In genomic region chr19:5345895-5346386, GRCh38 we compare ENCODE assay signal across 12 cellular contexts. TPM values are rescaled to one million over a fixed set of nuclear protein-coding genes. Genes with fewer than 3 reads are reported as not detected.
DNase-seq lines count a peak whose midpoint lies in the region; ATAC-seq, FAIRE-seq and TF ChIP-seq lines count a peak whose summit lies in the region.
"Had no signal": no experiment of that assay in that cellular context is flagged by ENCODE, and none has a peak within 500 bp of the region (broad histone marks: within the 10 kb centered on the region; RNA-seq: fewer than 3 reads in every experiment).

No MANE protein-coding gene starts in this region.

- H3F3A ChIP-seq in SK-N-SH (replicated peaks; ENCODE audit: insufficient read depth), result no peaks in the 10 kb centered on the region

- peaks cover 40 to 55% of the 10 kb centered on the region in 2 donors for H3K27me3 Mint-ChIP-seq in stimulated activated naive B cell treated with anti-CD40 and anti-IgM and Interleukin-4, amounts not matched to agents 10 μg/mL and 1 μg/mL and 100 μg/mL, for 72 hours

- FAIRE-seq in D721Med (lab: Jason Lieb, UNC), result no peak

- TF ChIP-seq EP300 in SK-N-SH (IDR thresholded peaks at IDR 0.05; ENCODE audit: borderline replicate concordance in 1 of 2, low read depth in 1 of 2, low read length in 1 of 2), result no peak

- no peaks in the 10 kb centered on the region for H3K79me2 ChIP-seq in SK-N-SH (ENCODE audit: insufficient read depth)

- ATAC-seq in activated naive CD4-positive, alpha-beta T cell treated with anti-CD3 and anti-CD28 coated beads, Interleukin-2, amount 50 U/mL, for 72 hours, result peak; percentile 68 to 87
- peak; percentile 31 to 62 for ATAC-seq in stimulated activated naive B cell treated with anti-CD40 and anti-IgM and Interleukin-4, amounts not matched to agents 10 μg/mL and 1 μg/mL and 100 μg/mL, for 72 hours (replicated peaks)
- ATAC-seq in GM19328 (IDR thresholded peaks at IDR 0.05; ENCODE audit: unreplicated experiment), result no peak

- no peak overlapping the region for H3K4me3 Mint-ChIP-seq in stimulated activated naive B cell treated with anti-CD40 and anti-IgM and Interleukin-4, amounts not matched to agents 10 μg/mL and 1 μg/mL and 100 μg/mL, for 72 hours
- H3K4me3 Mint-ChIP-seq: immature natural killer cell had no signal

- H3K9ac ChIP-seq in SK-N-SH, result no peak overlapping the region

- CTCF ChIA-PET in SK-N-SH (lab: Yijun Ruan, JAX), result interaction anchor here (0.6 to 1.1 kb wide), 4 partner anchors 32 to 983 kb away, joined by 3 to 5 read pairs (median 3); no protein-coding TSS in a partner anchor

- POLR2A ChIA-PET in SK-N-SH (lab: Yijun Ruan, JAX), result no interaction called here

- no peaks in the 10 kb centered on the region; the same call in 1 of the 2 replicates for H3K9me3 ChIP-seq in SK-N-SH
- H3K9me3 ChIP-seq: neutrophil, vagina had no signal

- H3K4me3 ChIP-seq in SK-N-SH (ENCODE audit: low read depth in 2 of 2, low read length in 1 of 2) (no peak overlapping the region), fibroblast of mammary gland (ENCODE audit: control insufficient read depth, low read depth, low read length) (no peak overlapping the region)
- H3K4me3 ChIP-seq: vagina had no signal

- peaks cover 3 to 9% of the 10 kb centered on the region in 2 donors for H3K9me3 Mint-ChIP-seq in activated naive CD4-positive, alpha-beta T cell treated with anti-CD3 and anti-CD28 coated beads, Interleukin-2, amount 50 U/mL, for 72 hours
- H3K9me3 Mint-ChIP-seq in stimulated activated naive B cell treated with anti-CD40 and anti-IgM and Interleukin-4, amounts not matched to agents 10 μg/mL and 1 μg/mL and 100 μg/mL, for 72 hours, result peaks cover 5 to 6% of the 10 kb centered on the region in 2 donors

- no peak overlapping the region for H3K27ac Mint-ChIP-seq in activated naive CD4-positive, alpha-beta T cell treated with anti-CD3 and anti-CD28 coated beads, Interleukin-2, amount 50 U/mL, for 72 hours
- H3K27ac Mint-ChIP-seq in stimulated activated naive B cell treated with anti-CD40 and anti-IgM and Interleukin-4, amounts not matched to agents 10 μg/mL and 1 μg/mL and 100 μg/mL, for 72 hours, result no peak overlapping the region
- H3K27ac Mint-ChIP-seq: immature natural killer cell had no signal

- H3K9me2 ChIP-seq in SK-N-SH, result no peaks in the 10 kb centered on the region

- H2AFZ ChIP-seq in SK-N-SH (ENCODE audit: low read depth), result no peak overlapping the region

- H3K27ac ChIP-seq in SK-N-SH (ENCODE audit: low read depth in 2 of 2, low read length in 1 of 2), result no peak overlapping the region
- H3K27ac ChIP-seq: neutrophil, vagina had no signal

- H3K36me3 Mint-ChIP-seq in activated naive CD4-positive, alpha-beta T cell treated with anti-CD3 and anti-CD28 coated beads, Interleukin-2, amount 50 U/mL, for 72 hours, result peaks cover 0 to 6% of the 10 kb centered on the region in 2 donors
- H3K36me3 Mint-ChIP-seq in stimulated activated naive B cell treated with anti-CD40 and anti-IgM and Interleukin-4, amounts not matched to agents 10 μg/mL and 1 μg/mL and 100 μg/mL, for 72 hours, result peaks cover 2 to 3% of the 10 kb centered on the region in 2 donors
- H3K36me3 Mint-ChIP-seq: immature natural killer cell had no signal

- H3K4me2 ChIP-seq in SK-N-SH, result 0 out of 2 replicates have a peak overlapping the region, but pooled peaks have one; percentile 17

- no peak for DNase-seq in activated naive CD4-positive, alpha-beta T cell treated with anti-CD3 and anti-CD28 coated beads, Interleukin-2, amount 50 U/mL, for 72 hours (ENCODE audit: low spot score in 2 of 2)
- DNase-seq in activated naive CD4-positive, alpha-beta T cell (lab: John Stamatoyannopoulos, UW), result no peak
- DNase-seq in SK-N-SH (no peak), fibroblast of mammary gland (ENCODE audit: low read depth) (peak; percentile 60), T-helper 1 cell (no peak), D721Med (ENCODE audit: insufficient read length, low spot score) (no peak)
- no peak for DNase-seq in stimulated activated naive B cell treated with anti-CD40 and anti-IgM and Interleukin-4, amounts not matched to agents 10 μg/mL and 1 μg/mL and 100 μg/mL, for 72 hours
- DNase-seq: immature natural killer cell, MM.1S had no signal

- peaks cover 0 to 10% of the 10 kb centered on the region in 2 experiments; a peak in 2 of 4 replicates for H3K4me1 ChIP-seq in SK-N-SH (ENCODE audit: control insufficient read depth in 1 of 2, insufficient read depth in 2 of 2, low read depth in 1 of 2, low read length in 1 of 2)
- H3K4me1 ChIP-seq: vagina had no signal

- H4K20me1 ChIP-seq in SK-N-SH (ENCODE audit: insufficient read depth), result no peaks in the 10 kb centered on the region

- WGBS in SK-N-SH (ENCODE audit: low lambda C conversion rate), result 42% methylated on average over 6 of the region's 6 CpGs

- no peak for TF ChIP-seq RAD21 in SK-N-SH (IDR thresholded peaks at IDR 0.05; ENCODE audit: low read length)

- H3K36me3 ChIP-seq in SK-N-SH (replicated peaks in 1 of 2; ENCODE audit: control insufficient read depth in 1 of 2, insufficient read depth in 2 of 2, low read length in 1 of 2), result no peaks in the 10 kb centered on the region
- H3K36me3 ChIP-seq: neutrophil, vagina had no signal

- H3K27me3 ChIP-seq in SK-N-SH (ENCODE audit: insufficient read depth), result no peaks in the 10 kb centered on the region
- H3K27me3 ChIP-seq: vagina had no signal

- TF ChIP-seq CTCF in SK-N-SH (IDR thresholded peaks at IDR 0.05), result no peak
- no peak for TF ChIP-seq CTCF in fibroblast of mammary gland (conservative IDR thresholded peaks at IDR 0.05; ENCODE audit: control insufficient read depth, insufficient read depth, low read depth, low read length)
- TF ChIP-seq CTCF in D721Med (IDR thresholded peaks at IDR 0.05; ENCODE audit: insufficient read depth, missing control alignments), result no peak

- peaks cover 4 to 5% of the 10 kb centered on the region in 2 donors for H3K4me1 Mint-ChIP-seq in stimulated activated naive B cell treated with anti-CD40 and anti-IgM and Interleukin-4, amounts not matched to agents 10 μg/mL and 1 μg/mL and 100 μg/mL, for 72 hours

TF ChIP-seq in SK-N-SH, 30 proteins besides CTCF, POLR2A, EP300 and RAD21:
- TF ChIP-seq RXRA (IDR thresholded peaks at IDR 0.05; ENCODE audit: borderline replicate concordance, low read depth) (peak; percentile 30; the same call in 1 of the 2 replicates), FOSL2 (IDR thresholded peaks at IDR 0.05; ENCODE audit: borderline replicate concordance, low read depth) (peak; percentile 30; the same call in 1 of the 2 replicates), POLR2AphosphoS5 (IDR thresholded peaks at IDR 0.05; ENCODE audit: low read depth, low read length) (no peak), CHD2 (IDR thresholded peaks at IDR 0.05; ENCODE audit: low read length, partially characterized antibody) (no peak), REST (IDR thresholded peaks at IDR 0.05; ENCODE audit: low read depth, low read length) (peak; percentile 82), GABPA (IDR thresholded peaks at IDR 0.05; ENCODE audit: low read depth) (no peak)
TF ChIP-seq in SK-N-SH: peak in this region for 3.

RNA-seq across cellular contexts. Expression of gene PTPRS, which starts 5.3 kb away (rescaled TPM):
- total RNA-seq in activated naive CD4-positive, alpha-beta T cell treated with anti-CD3 and anti-CD28 coated beads, Interleukin-2, amount 50 U/mL, for 72 hours, result 1 to 10 TPM; 2.3 TPM
- 57.1 and 91.0 TPM in 2 replicates for polyA plus RNA-seq in SK-N-SH (2012; rRNA removed)
- 27.1 and 43.7 TPM in 2 replicates for polyA plus RNA-seq in SK-N-SH (2012; cell fraction: cytosol; rRNA removed)
- polyA plus RNA-seq in SK-N-SH (2012; cell fraction: nucleus; rRNA removed), result 144 and 167 TPM in 2 replicates
